ENCODE assay signal across 29 cellular contexts in the genomic region with DNA sequence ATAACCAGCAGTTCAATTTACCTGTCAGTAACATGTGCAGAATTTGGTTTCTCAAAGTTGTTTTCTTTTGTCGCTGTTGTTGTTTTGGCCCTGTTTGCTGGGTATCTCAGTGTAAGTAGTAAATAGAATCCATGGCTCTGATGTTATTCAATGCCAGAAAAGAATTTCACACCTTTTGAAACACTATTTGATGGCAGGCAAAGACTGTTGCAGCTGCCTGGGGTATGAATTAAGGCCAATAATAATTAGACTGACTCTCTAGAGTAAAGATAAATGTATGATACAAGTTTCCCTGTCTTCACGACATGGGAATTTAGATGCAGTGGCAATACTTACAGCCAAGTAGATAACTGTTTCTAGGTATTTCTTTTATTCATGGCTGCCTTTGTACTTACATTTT.
"Had no signal": no experiment of that assay in that cellular context is flagged by ENCODE, and none has a peak within 500 bp of the region (broad histone marks: within the 10 kb centered on the region; RNA-seq: fewer than 3 reads in every experiment).

No MANE protein-coding gene starts in this region.

- H3K27me3 Mint-ChIP-seq: stimulated activated memory B cell treated with anti-CD40 and anti-IgM and Interleukin-4, amounts not matched to agents 10 μg/mL and 1 μg/mL and 100 μg/mL, for 72 hours; stimulated activated naive CD8-positive, alpha-beta T cell treated with anti-CD3 and anti-CD28 coated beads, Interleukin-15, Interleukin-2, amounts not matched to agents 100 ng/mL and 50 ng/mL, for 24 hours had no signal

- H3K4me3 ChIP-seq: pancreas, prostate gland, right lobe of liver, sigmoid colon, skin epidermis, smooth muscle cell, spleen, stomach, thoracic aorta, thyroid gland, tibial nerve, upper lobe of left lung, vagina had no signal

- DNase-seq: naive thymus-derived CD8-positive, alpha-beta T cell; nephron progenitor cell; nucleus accumbens; pancreas; right cardiac atrium; right lobe of liver; sigmoid colon; spleen; stimulated activated CD4-positive, alpha-beta T cell treated with anti-CD3 and anti-CD28 coated beads, Interleukin-12 subunit alpha, Interleukin-12 subunit beta, amount 100 ng/mL, for 4 hours; stimulated activated CD4-positive, alpha-beta T cell treated with anti-CD3 and anti-CD28 coated beads, Interleukin-1b, Interleukin-23, amount 100 ng/mL, for 48 hours; stimulated activated CD4-positive, alpha-beta T cell treated with anti-CD3 and anti-CD28 coated beads, Interleukin-4, amount 100 ng/mL, for 1 hour; stimulated activated CD4-positive, alpha-beta T cell treated with anti-CD3 and anti-CD28 coated beads, Interleukin-4, amount 100 ng/mL, for 4 hours; stimulated activated CD8-positive, alpha-beta memory T cell treated with anti-CD3 and anti-CD28 coated beads, Interleukin-4, amount 100 ng/mL, for 48 hours; stimulated activated naive CD4-positive, alpha-beta T cell treated with Interleukin-2 at 50 U/mL for 16 hours; stomach; thyroid gland; trophoblast cell; upper lobe of left lung had no signal

- H3K9me3 ChIP-seq: neutrophil, pancreas, prostate gland, right lobe of liver, sigmoid colon, spleen, stomach, thoracic aorta, thyroid gland, tibial nerve, upper lobe of left lung, vagina had no signal

- H3K27ac Mint-ChIP-seq: natural killer cell treated with Interleukin-12 subunit alpha and Interleukin-12 subunit beta and Interleukin-15 and Interleukin-18, amount 100 ng/mL, for 72 hours; nephron progenitor cell; stimulated activated memory B cell treated with anti-CD40 and anti-IgM and Interleukin-4, amounts not matched to agents 10 μg/mL and 1 μg/mL and 100 μg/mL, for 72 hours; stimulated activated naive CD8-positive, alpha-beta T cell treated with anti-CD3 and anti-CD28 coated beads, Interleukin-15, Interleukin-2, amounts not matched to agents 100 ng/mL and 50 ng/mL, for 24 hours had no signal

- ATAC-seq: naive thymus-derived CD8-positive, alpha-beta T cell; natural killer cell treated with Interleukin-12 subunit alpha and Interleukin-12 subunit beta and Interleukin-15 and Interleukin-18, amount 100 ng/mL, for 72 hours; pancreas; right cardiac atrium; right lobe of liver; stimulated activated memory B cell treated with anti-CD40 and anti-IgM and Interleukin-4, amounts not matched to agents 10 μg/mL and 1 μg/mL and 100 μg/mL, for 72 hours had no signal

- H3K27ac ChIP-seq: neutrophil, pancreas, prostate gland, right lobe of liver, sigmoid colon, skin epidermis, spleen, stomach, thoracic aorta, thyroid gland, tibial nerve, upper lobe of left lung, vagina had no signal

- H3K4me1 ChIP-seq: pancreas, prostate gland, right lobe of liver, sigmoid colon, stomach, thyroid gland, upper lobe of left lung, vagina had no signal

- H3K4me2 ChIP-seq: smooth muscle cell had no signal

- H3K27me3 ChIP-seq: neutrophil, pancreas, right lobe of liver, sigmoid colon, spleen, thyroid gland, tibial nerve, upper lobe of left lung, vagina had no signal

- H3K36me3 Mint-ChIP-seq: natural killer cell treated with Interleukin-12 subunit alpha and Interleukin-12 subunit beta and Interleukin-15 and Interleukin-18, amount 100 ng/mL, for 72 hours; stimulated activated memory B cell treated with anti-CD40 and anti-IgM and Interleukin-4, amounts not matched to agents 10 μg/mL and 1 μg/mL and 100 μg/mL, for 72 hours had no signal

- H3K4me1 Mint-ChIP-seq: neural crest cell had no signal

- H3K36me3 ChIP-seq: neutrophil, pancreas, prostate gland, right lobe of liver, sigmoid colon, spleen, stomach, thoracic aorta, thyroid gland, tibial nerve, upper lobe of left lung, vagina had no signal

- H3K9me3 Mint-ChIP-seq: naive thymus-derived CD8-positive, alpha-beta T cell; natural killer cell treated with Interleukin-12 subunit alpha and Interleukin-12 subunit beta and Interleukin-15 and Interleukin-18, amount 100 ng/mL, for 72 hours; stimulated activated memory B cell treated with anti-CD40 and anti-IgM and Interleukin-4, amounts not matched to agents 10 μg/mL and 1 μg/mL and 100 μg/mL, for 72 hours; stimulated activated naive CD8-positive, alpha-beta T cell treated with anti-CD3 and anti-CD28 coated beads, Interleukin-15, Interleukin-2, amounts not matched to agents 100 ng/mL and 50 ng/mL, for 24 hours had no signal

- H3K4me3 Mint-ChIP-seq: naive thymus-derived CD8-positive, alpha-beta T cell; natural killer cell treated with Interleukin-12 subunit alpha and Interleukin-12 subunit beta and Interleukin-15 and Interleukin-18, amount 100 ng/mL, for 72 hours; nephron progenitor cell; neural crest cell; stimulated activated memory B cell treated with anti-CD40 and anti-IgM and Interleukin-4, amounts not matched to agents 10 μg/mL and 1 μg/mL and 100 μg/mL, for 72 hours; stimulated activated naive CD8-positive, alpha-beta T cell treated with anti-CD3 and anti-CD28 coated beads, Interleukin-15, Interleukin-2, amounts not matched to agents 100 ng/mL and 50 ng/mL, for 24 hours had no signal
